Comparison of ENCODE assay signal across 8 cellular contexts in genomic region chr18:42114310-42114943, GRCh38.
DNase-seq lines count a peak whose midpoint lies in the region; ATAC-seq and TF ChIP-seq lines count a peak whose summit lies in the region.

No MANE protein-coding gene starts in this region.

- no peaks in the 10 kb centered on the region for H4K20me1 ChIP-seq in DOHH2 (ENCODE audit: control insufficient read depth, insufficient read depth, low read depth, low read length)

- H3K4me3 Mint-ChIP-seq in naive thymus-derived CD4-positive, alpha-beta T cell: peak overlapping the region in 6 of 10 donors; percentile 23 to 46 (median 44)

- no peak overlapping the region for H3K4me2 ChIP-seq in DOHH2 (ENCODE audit: low read length)

- peaks cover 0 to 20% (median 0%) of the 10 kb centered on the region in 5 donors for H3K27me3 Mint-ChIP-seq in naive thymus-derived CD4-positive, alpha-beta T cell

- H3K4me1 Mint-ChIP-seq in naive thymus-derived CD4-positive, alpha-beta T cell: peaks cover 0 to 13% (median 12%) of the 10 kb centered on the region in 7 donors

- no peaks in the 10 kb centered on the region for H3K9me3 ChIP-seq in DOHH2 (ENCODE audit: control insufficient read depth, insufficient read depth, low read length)
- H3K9me3 ChIP-seq in naive thymus-derived CD4-positive, alpha-beta T cell (ENCODE audit: control insufficient read depth in 2 of 3, low read length in 3 of 3): no peaks in the 10 kb centered on the region

- ATAC-seq in GM21576 (IDR thresholded peaks at IDR 0.05; ENCODE audit: unreplicated experiment): peak; percentile 92
- ATAC-seq in esophagus mucosa: peak; percentile 48
- ATAC-seq in naive thymus-derived CD4-positive, alpha-beta T cell: peak; percentile 79

- TF ChIP-seq CTCF in DOHH2 (IDR thresholded peaks at IDR 0.05; ENCODE audit: low read depth, low read length, poor library complexity, severe bottlenecking): peak; percentile 73

- no peaks in the 10 kb centered on the region for H3K9me2 ChIP-seq in DOHH2 (replicated peaks; ENCODE audit: control insufficient read depth, low read length)

- POLR2A ChIA-PET in naive thymus-derived CD4-positive, alpha-beta T cell (lab: Charles Lee): no interaction called here

- H3K27ac Mint-ChIP-seq in naive thymus-derived CD4-positive, alpha-beta T cell: peak overlapping the region in 2 of 9 donors; percentile 15 to 43

- no peaks in the 10 kb centered on the region for H3K9me3 Mint-ChIP-seq in naive thymus-derived CD4-positive, alpha-beta T cell

- H3F3A ChIP-seq in DOHH2 (ENCODE audit: control insufficient read depth, insufficient read depth): no peaks in the 10 kb centered on the region

- no peaks in the 10 kb centered on the region for H3K36me3 ChIP-seq in DOHH2 (ENCODE audit: control insufficient read depth, low read length)
- no peaks in the 10 kb centered on the region for H3K36me3 ChIP-seq in naive thymus-derived CD4-positive, alpha-beta T cell (ENCODE audit: control insufficient read depth in 2 of 3, insufficient read depth in 3 of 3, low read length in 3 of 3)

- H3K27me3 ChIP-seq in DOHH2 (ENCODE audit: control insufficient read depth, low read length): no peaks in the 10 kb centered on the region
- no peaks in the 10 kb centered on the region for H3K27me3 ChIP-seq in naive thymus-derived CD4-positive, alpha-beta T cell (ENCODE audit: control insufficient read depth in 2 of 2, insufficient read depth in 2 of 2, low read length in 2 of 2)

- H3K27ac ChIP-seq in DOHH2 (ENCODE audit: low read depth, low read length): no peak overlapping the region
- H3K27ac ChIP-seq in naive thymus-derived CD4-positive, alpha-beta T cell (ENCODE audit: low read depth, low read length): no peak overlapping the region

- CTCF ChIA-PET in naive thymus-derived CD4-positive, alpha-beta T cell (lab: Charles Lee): interaction anchor here (0.6 to 3.1 kb wide), 8 partner anchors 9 to 1158 kb away, joined by 3 to 13 read pairs (median 5); no protein-coding TSS in a partner anchor

- 0 out of 2 replicates have a peak, but pooled peaks cover 5% of the 10 kb centered on the region for H3K4me1 ChIP-seq in DOHH2 (ENCODE audit: control insufficient read depth, low read length)
- H3K4me1 ChIP-seq in naive thymus-derived CD4-positive, alpha-beta T cell (ENCODE audit: control insufficient read depth in 2 of 2, insufficient read depth in 2 of 2, low read length in 2 of 2): peaks cover 0 to 4% of the 10 kb centered on the region in 2 donors

- peaks cover 0 to 3% (median 0%) of the 10 kb centered on the region in 5 donors for H3K36me3 Mint-ChIP-seq in naive thymus-derived CD4-positive, alpha-beta T cell

- H3K4me3 ChIP-seq in DOHH2 (ENCODE audit: low read length): no peak overlapping the region
- no peak overlapping the region for H3K4me3 ChIP-seq in naive thymus-derived CD4-positive, alpha-beta T cell (ENCODE audit: low read length)

- H3K79me2 ChIP-seq in DOHH2 (ENCODE audit: control insufficient read depth, low read length): no peaks in the 10 kb centered on the region

- intact Hi-C loops in naive thymus-derived CD4-positive, alpha-beta T cell (cut with micrococcal nuclease): loop anchor here (1.0 to 5.0 kb wide), 4 partner anchors 61 to 1157 kb away; no protein-coding TSS in a partner anchor

- peak in 65 of 76 experiments; percentile 1 to 85 (median 42) for DNase-seq in HUDEP-2 (lab: John Stamatoyannopoulos, UW; ENCODE audit: unreplicated experiment in 76 of 76)
- DNase-seq in NOMO-1 treated with DMSO at 0.1 percent for 48 hours (lab: John Stamatoyannopoulos, UW; ENCODE audit: unreplicated experiment): peak; percentile 62
- DNase-seq in activated T-cell treated with anti-CD3 and anti-CD28 coated beads for 1 hour (ENCODE audit: low read depth): peak; percentile 7
- DNase-seq in naive thymus-derived CD4-positive, alpha-beta T cell: peak; percentile 7 to 57 (median 49)
- peak; percentile 98 for DNase-seq in superior temporal gyrus (ENCODE audit: extremely low spot score)

Comparison
In these comparisons a context has a peak if more than half of its experiments do, and no peak if none do; other contexts are left out.
1. DNase-seq: peak in every context shown above with its lines; median percentile 98 in superior temporal gyrus; 62 in NOMO-1 treated with DMSO at 0.1 percent for 48 hours; 49 in naive thymus-derived CD4-positive, alpha-beta T cell; 42 in HUDEP-2; 7 in activated T-cell treated with anti-CD3 and anti-CD28 coated beads for 1 hour.